Comparison of ENCODE assay signal across 8 cellular contexts in the genomic region with DNA sequence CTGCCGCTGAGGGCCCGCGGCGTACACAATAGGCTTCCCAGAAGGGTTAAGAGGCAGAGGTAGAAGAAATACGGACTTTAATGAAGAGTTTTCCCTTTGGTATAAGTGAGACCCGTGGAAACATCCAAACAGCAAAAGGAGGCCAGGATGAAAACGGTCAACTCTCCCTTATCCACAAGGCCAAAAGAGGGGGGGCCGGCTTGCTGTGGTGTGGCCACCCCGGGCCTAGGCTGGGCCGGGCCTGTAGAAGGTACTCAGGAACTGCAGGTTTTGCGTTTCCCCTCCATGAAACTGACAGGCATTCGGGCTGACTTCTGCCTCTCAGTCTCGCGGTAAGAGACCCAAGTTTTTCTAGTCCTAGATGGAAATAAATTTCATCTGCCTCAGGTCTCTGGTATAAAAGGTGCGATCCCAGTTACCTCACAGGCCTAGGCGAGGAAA. TPM values are rescaled to one million over a fixed set of nuclear protein-coding genes. Genes with fewer than 3 reads are reported as not detected.
A peak's percentile ranks its signal among the peaks of the same experiment; 100 is the strongest.
DNase-seq lines count a peak whose midpoint lies in the region; ATAC-seq and TF ChIP-seq lines count a peak whose summit lies in the region.

No MANE protein-coding gene starts in this region.

- intact Hi-C loops in CD14-positive monocyte (cut with micrococcal nuclease) = loop anchor here (5.0 kb wide), 2 partner anchors 40 to 55 kb away; a partner anchor contains a TSS
- intact Hi-C loops in colonic mucosa (cut with DNase I) = no loop called here
- intact Hi-C loops in vagina (cut with DNase I) = loop anchor here (5.0 to 10.0 kb wide), 2 partner anchors 55 to 103 kb away; a partner anchor contains a TSS

- H3K27ac ChIP-seq in OCI-LY3 (ENCODE audit: low read length) = peak overlapping the region; percentile 73
- peak overlapping the region; percentile 81 for H3K27ac ChIP-seq in colonic mucosa
- peak overlapping the region; percentile 88 for H3K27ac ChIP-seq in mesodermal cell (ENCODE audit: low read depth, low read length, severe bottlenecking)
- peak overlapping the region; percentile 97 for H3K27ac ChIP-seq in vagina

- no peaks in the 10 kb centered on the region for H3K27me3 ChIP-seq in OCI-LY3 (ENCODE audit: low read depth, low read length)
- H3K27me3 ChIP-seq in colonic mucosa = no peaks in the 10 kb centered on the region
- no peaks in the 10 kb centered on the region for H3K27me3 ChIP-seq in vagina

- H4K20me1 ChIP-seq in OCI-LY3 (ENCODE audit: insufficient read depth, low read length) = peaks cover 7% of the 10 kb centered on the region; the same call in 1 of the 2 replicates

- H3K4me3 Mint-ChIP-seq in CD14-positive monocyte = peak overlapping the region; percentile 81 to 91

- H3K9ac ChIP-seq in OCI-LY3 (ENCODE audit: low read length) (peak overlapping the region; percentile 96), colonic mucosa (ENCODE audit: low read depth in 2 of 2, low read length in 2 of 2) (peak overlapping the region; percentile 85 to 94)

- 30 to 34% methylated on average over 12 of the region's 16 CpGs for WGBS in mesodermal cell (ENCODE audit: insufficient coverage in 2 of 2), 2 experiments

- TF ChIP-seq CTCF in CD14-positive monocyte (IDR thresholded peaks at IDR 0.05) = no peak
- no peak for TF ChIP-seq CTCF in OCI-LY3 (IDR thresholded peaks at IDR 0.05; ENCODE audit: low read depth, low read length)
- no peak for TF ChIP-seq CTCF in colonic mucosa (IDR thresholded peaks at IDR 0.05)
- TF ChIP-seq CTCF in vagina (IDR thresholded peaks at IDR 0.05) = no peak

- peaks cover 24% of the 10 kb centered on the region for H3K4me1 Mint-ChIP-seq in CD14-positive monocyte

- peak overlapping the region; percentile 78 to 90 (median 85) for H3K27ac Mint-ChIP-seq in CD14-positive monocyte

- H3K27me3 Mint-ChIP-seq in CD14-positive monocyte (ENCODE audit: low read depth in 3 of 3) = peaks cover 0 to 3% (median 0%) of the 10 kb centered on the region in 3 donors

- peak overlapping the region; percentile 95 for H3K4me2 ChIP-seq in OCI-LY3 (ENCODE audit: low read length)

- H3K79me2 ChIP-seq in OCI-LY3 (ENCODE audit: low read length) = peaks cover 31% of the 10 kb centered on the region

- H3K36me3 Mint-ChIP-seq in CD14-positive monocyte = peaks cover 43 to 55% of the 10 kb centered on the region in 2 donors

- no peak for TF ChIP-seq POLR2A in vagina (IDR thresholded peaks at IDR 0.05)

- peak; percentile 9 for ATAC-seq in GM19324 (IDR thresholded peaks at IDR 0.05; ENCODE audit: low FRiP score, unreplicated experiment)

- DNase-seq in CD14-positive monocyte (ENCODE audit: low spot score) = no peak
- DNase-seq in colonic mucosa = peak; percentile 53
- no peak for DNase-seq in vagina (ENCODE audit: extremely low spot score in 2 of 2)
- no peak for DNase-seq in HPDE6-E6E7 (ENCODE audit: extremely low spot score)
- no peak for DNase-seq in T1000 (lab: John Stamatoyannopoulos, UW)

- H3K36me3 ChIP-seq in OCI-LY3 (replicated peaks; ENCODE audit: low read depth, low read length) = peaks cover 28% of the 10 kb centered on the region
- peaks cover 23% of the 10 kb centered on the region for H3K36me3 ChIP-seq in colonic mucosa
- peaks cover 74% of the 10 kb centered on the region for H3K36me3 ChIP-seq in mesodermal cell (ENCODE audit: control insufficient read depth, insufficient read depth, low read length)
- peaks cover 0 to 45% of the 10 kb centered on the region in 2 donors for H3K36me3 ChIP-seq in vagina

- peak overlapping the region; percentile 67; the same call in 1 of the 2 replicates for H2AFZ ChIP-seq in OCI-LY3 (ENCODE audit: low read depth, low read length)

- H3K9me3 ChIP-seq in OCI-LY3 (ENCODE audit: insufficient read depth, low read length) = no peaks in the 10 kb centered on the region
- no peaks in the 10 kb centered on the region for H3K9me3 ChIP-seq in colonic mucosa
- H3K9me3 ChIP-seq in mesodermal cell (ENCODE audit: control insufficient read depth, low read length) = no peaks in the 10 kb centered on the region
- H3K9me3 ChIP-seq in vagina = no peaks in the 10 kb centered on the region

- no peaks in the 10 kb centered on the region for H3K9me3 Mint-ChIP-seq in CD14-positive monocyte

- H3K4me1 ChIP-seq in OCI-LY3 (ENCODE audit: low read length) (peaks cover 28% of the 10 kb centered on the region), colonic mucosa (peaks cover 13% of the 10 kb centered on the region), mesodermal cell (ENCODE audit: control insufficient read depth, insufficient read depth, low read length, poor library complexity, severe bottlenecking) (peaks cover 32% of the 10 kb centered on the region), vagina (peaks cover 40% of the 10 kb centered on the region)

- peak overlapping the region; percentile 92 for H3K4me3 ChIP-seq in OCI-LY3 (ENCODE audit: low read length)
- peak overlapping the region; percentile 55 for H3K4me3 ChIP-seq in colonic mucosa
- H3K4me3 ChIP-seq in mesodermal cell (ENCODE audit: extremely low read depth, insufficient read depth, low read length, poor library complexity, severe bottlenecking) = peak overlapping the region; percentile 80
- peak overlapping the region; percentile 73 to 91 for H3K4me3 ChIP-seq in vagina

RNA-seq across cellular contexts. Expression of a gene that starts 0.7 kb away (rescaled TPM):
- 10 to 100 TPM in 1 of 2 donors, 1 to 10 TPM in 1; 8.2 to 12.0 TPM for polyA plus RNA-seq in CD14-positive monocyte
- 10 to 100 TPM; 25.8 to 33.8 TPM for total RNA-seq in colonic mucosa
- polyA plus RNA-seq in mesodermal cell (2013, experiment 1 of 2) = 24.8 TPM
- polyA plus RNA-seq in mesodermal cell (2013, experiment 2 of 2) = 21.1 TPM
- total RNA-seq in vagina = 19.2 TPM

RNA-seq across cellular contexts. Expression of a gene that starts 6.4 kb away (rescaled TPM):
- 10 to 100 TPM; 23.1 to 24.0 TPM for polyA plus RNA-seq in CD14-positive monocyte
- total RNA-seq in colonic mucosa (10 to 100 TPM; 22.0 to 51.4 TPM), vagina (56.5 TPM)
- 62.4 TPM for polyA plus RNA-seq in mesodermal cell (2013, experiment 1 of 2)
- polyA plus RNA-seq in mesodermal cell (2013, experiment 2 of 2) = 52.6 TPM

RNA-seq across cellular contexts. Expression of a gene that starts 8.3 kb away (rescaled TPM):
- polyA plus RNA-seq in CD14-positive monocyte = 10 to 100 TPM; 26.7 to 31.5 TPM
- total RNA-seq in colonic mucosa (100 to 1,000 TPM in 1 of 2 donors, 10 to 100 TPM in 1; 98.3 to 104 TPM), vagina (110 TPM)
- polyA plus RNA-seq in mesodermal cell (2013, experiment 1 of 2) = 288 TPM
- polyA plus RNA-seq in mesodermal cell (2013, experiment 2 of 2) = 227 TPM

RNA-seq across cellular contexts. Expression of a gene that starts 12.2 kb away (rescaled TPM):
- polyA plus RNA-seq in CD14-positive monocyte = 10 to 100 TPM; 18.0 to 22.6 TPM
- total RNA-seq in colonic mucosa (10 to 100 TPM; 49.5 to 76.5 TPM), vagina (30.4 TPM)
- 298 TPM for polyA plus RNA-seq in mesodermal cell (2013, experiment 1 of 2)
- 280 TPM for polyA plus RNA-seq in mesodermal cell (2013, experiment 2 of 2)

RNA-seq across cellular contexts. Expression of a gene that starts 20.9 kb away (rescaled TPM):
- 10 to 100 TPM; 31.5 to 35.1 TPM for polyA plus RNA-seq in CD14-positive monocyte
- 10 to 100 TPM; 28.2 to 46.1 TPM for total RNA-seq in colonic mucosa
- polyA plus RNA-seq in mesodermal cell (2013, experiment 1 of 2) = 31.7 TPM
- polyA plus RNA-seq in mesodermal cell (2013, experiment 2 of 2) = 28.5 TPM
- 20.6 TPM for total RNA-seq in vagina
